ENCODE assay signal across 26 cellular contexts in genomic region chr13:83929147-83929546, GRCh38. TPM values are rescaled to one million over a fixed set of nuclear protein-coding genes. Genes with fewer than 3 reads are reported as not detected.
DNase-seq lines count a peak whose midpoint lies in the region; FAIRE-seq and TF ChIP-seq lines count a peak whose summit lies in the region.
"Had no signal": no experiment of that assay in that cellular context is flagged by ENCODE, and none has a peak within 500 bp of the region (broad histone marks: within the 10 kb centered on the region; RNA-seq: fewer than 3 reads in every experiment).

No MANE protein-coding gene starts in this region.

- no peak overlapping the region for H3K56ac ChIP-seq in H1 (replicated peaks; ENCODE audit: insufficient read length, low read depth, low read length)

- H2BK5ac ChIP-seq in H1 (ENCODE audit: low read depth, low read length) = no peak overlapping the region

- no peak overlapping the region for H3K18ac ChIP-seq in H1 (ENCODE audit: extremely low read depth, low read length)

- H4K20me1 ChIP-seq in mammary epithelial cell (ENCODE audit: insufficient read depth, low read length) (no peaks in the 10 kb centered on the region), H1 (replicated peaks in 1 of 2; ENCODE audit: control insufficient read depth in 1 of 2, insufficient read depth in 2 of 2, low read length in 2 of 2) (no peaks in the 10 kb centered on the region)

- no peak for TF ChIP-seq CTCF in mammary epithelial cell (conservative IDR thresholded peaks at IDR 0.05 in 1 of 2, IDR thresholded peaks at IDR 0.05 in 1 of 2; ENCODE audit: extremely low read depth in 1 of 2, insufficient read depth in 1 of 2, low read depth in 1 of 2, low read length in 2 of 2)
- TF ChIP-seq CTCF in MCF 10A (IDR thresholded peaks at IDR 0.05; ENCODE audit: unreplicated experiment) = no peak
- no peak for TF ChIP-seq CTCF in H1 (IDR thresholded peaks at IDR 0.05; ENCODE audit: control extremely low read depth in 1 of 3, insufficient read depth in 1 of 3, low read depth in 1 of 3, low read length in 3 of 3)

- dilution Hi-C loops in mammary epithelial cell (cut with HindIII; ENCODE audit: low sequenced_read_pairs) = no loop called here

- H3K4me1 ChIP-seq in mammary epithelial cell (ENCODE audit: insufficient read depth, low read length) (no peaks in the 10 kb centered on the region), H1 (replicated peaks in 1 of 4; ENCODE audit: control insufficient read depth in 3 of 4, insufficient read depth in 4 of 4, low read length in 3 of 4) (no peaks in the 10 kb centered on the region)
- H3K4me1 ChIP-seq: BE2C had no signal

- H3K9me3 Mint-ChIP-seq in MCF 10A (ENCODE audit: unreplicated experiment) = peaks cover 5% of the 10 kb centered on the region

- no peaks in the 10 kb centered on the region for H3K27me3 Mint-ChIP-seq in MCF 10A (ENCODE audit: insufficient read depth, unreplicated experiment)
- H3K27me3 Mint-ChIP-seq: CD4-positive, alpha-beta memory T cell had no signal

- H3K4me1 Mint-ChIP-seq in MCF 10A (ENCODE audit: insufficient read depth, unreplicated experiment) = no peaks in the 10 kb centered on the region
- H3K4me1 Mint-ChIP-seq: CD4-positive, alpha-beta memory T cell had no signal

- no peak overlapping the region for H2BK20ac ChIP-seq in H1 (ENCODE audit: low read length)

- H3K27ac ChIP-seq in mammary epithelial cell (ENCODE audit: insufficient read depth, low read depth, low read length) (no peak overlapping the region), H1 (ENCODE audit: low read depth, low read length) (no peak overlapping the region)

- no peaks in the 10 kb centered on the region for H3K27me3 ChIP-seq in mammary epithelial cell (ENCODE audit: insufficient read depth, low read length)
- H3K27me3 ChIP-seq in H1 (replicated peaks in 1 of 4; ENCODE audit: control insufficient read depth in 3 of 4, extremely low read depth in 1 of 4, insufficient read depth in 3 of 4, low read length in 3 of 4) = no peaks in the 10 kb centered on the region
- H3K27me3 ChIP-seq: BE2C, MG63 had no signal

- H3K4me3 ChIP-seq in mammary epithelial cell (replicated peaks in 1 of 3; ENCODE audit: insufficient read depth in 1 of 3, low read depth in 2 of 3, low read length in 3 of 3) (no peak overlapping the region), H1 (ENCODE audit: extremely low read depth in 1 of 4, insufficient read depth in 2 of 4, low read depth in 3 of 4, low read length in 4 of 4) (no peak overlapping the region)
- H3K4me3 ChIP-seq: MG63 had no signal

- peak overlapping the region; percentile 15 for H2BK120ac ChIP-seq in H1 (replicated peaks; ENCODE audit: low read depth, low read length)

- FAIRE-seq in H1 (lab: Jason Lieb, UNC) = no peak
- FAIRE-seq: A204.1, RCC 7860 had no signal

- in situ Hi-C loops in mammary epithelial cell (cut with MboI; ENCODE audit: low sequenced_read_pairs in 2 of 2) = no loop called here

- H3K4ac ChIP-seq in H1 (replicated peaks; ENCODE audit: insufficient read length, low read depth, low read length) = no peak overlapping the region

- no peak overlapping the region for H3K4me3 Mint-ChIP-seq in MCF 10A (ENCODE audit: unreplicated experiment)
- H3K4me3 Mint-ChIP-seq: CD4-positive, alpha-beta memory T cell had no signal

- H3K4me2 ChIP-seq in mammary epithelial cell (ENCODE audit: insufficient read depth, low read depth, low read length) (peak overlapping the region; percentile 20), H1 (ENCODE audit: insufficient read depth in 1 of 2, low read depth in 2 of 2, low read length in 2 of 2) (no peak overlapping the region)

- H3K9ac ChIP-seq in mammary epithelial cell (ENCODE audit: insufficient read depth, low read length) (no peak overlapping the region), H1 (replicated peaks in 1 of 4; ENCODE audit: extremely low read depth in 1 of 4, low read depth in 3 of 4, low read length in 3 of 4) (no peak overlapping the region)

- TF ChIP-seq RAD21 in H1 (IDR thresholded peaks at IDR 0.05 in 1 of 2, conservative IDR thresholded peaks at IDR 0.05 in 1 of 2; ENCODE audit: low read depth in 2 of 2, low read length in 2 of 2) = no peak

- POLR2A ChIA-PET in MCF 10A (lab: Yijun Ruan, JAX) (no interaction called here), H1 (lab: Charles Lee; ENCODE audit: partially characterized antibody) (no interaction called here)

- no peak for TF ChIP-seq EP300 in H1 (IDR thresholded peaks at IDR 0.05; ENCODE audit: borderline replicate concordance in 1 of 2, low read depth in 2 of 2, low read length in 2 of 2)

- H3K14ac ChIP-seq in H1 (ENCODE audit: insufficient read length) = no peak overlapping the region

- H3K36me3 ChIP-seq in mammary epithelial cell (ENCODE audit: insufficient read depth, low read length) (no peaks in the 10 kb centered on the region), H1 (ENCODE audit: control insufficient read depth in 2 of 4, insufficient read depth in 4 of 4, low read length in 3 of 4) (no peaks in the 10 kb centered on the region)
- H3K36me3 ChIP-seq: BE2C, MG63 had no signal

- H3K36me3 Mint-ChIP-seq in MCF 10A (ENCODE audit: insufficient read depth, unreplicated experiment) = no peaks in the 10 kb centered on the region
- H3K36me3 Mint-ChIP-seq: CD4-positive, alpha-beta memory T cell had no signal

- no peak overlapping the region for H4K91ac ChIP-seq in H1 (replicated peaks; ENCODE audit: insufficient read length, low read length)

- H3K23ac ChIP-seq in H1 (ENCODE audit: insufficient read length) = no peak overlapping the region

- no peak overlapping the region for H2BK15ac ChIP-seq in H1 (ENCODE audit: low read length)

- no peak for TF ChIP-seq POLR2A in H1 (IDR thresholded peaks at IDR 0.05; ENCODE audit: control extremely low read depth in 1 of 2, low read depth in 2 of 2, low read length in 2 of 2)

- H3K9me3 ChIP-seq in mammary epithelial cell (replicated peaks; ENCODE audit: insufficient read depth, low read length) = no peaks in the 10 kb centered on the region
- no peaks in the 10 kb centered on the region for H3K9me3 ChIP-seq in H1 (ENCODE audit: insufficient read depth in 2 of 2, low read depth in 1 of 2, low read length in 1 of 2)
- H3K9me3 ChIP-seq: BE2C, Caco-2, MG63 had no signal

- H2AFZ ChIP-seq in mammary epithelial cell (ENCODE audit: low read depth, low read length) (peak overlapping the region; percentile 47), H1 (ENCODE audit: low read length) (peak overlapping the region; percentile 66; the same call in 1 of the 2 replicates)

- no peaks in the 10 kb centered on the region for H3K79me1 ChIP-seq in H1 (ENCODE audit: low read depth, low read length)

- H4K5ac ChIP-seq in H1 (ENCODE audit: insufficient read length, low read depth, low read length) = no peak overlapping the region

- intact Hi-C loops in mammary epithelial cell (cut with micrococcal nuclease) = no loop called here
- intact Hi-C loops in MCF 10A (cut with micrococcal nuclease) = no loop called here

- H3K79me2 ChIP-seq in mammary epithelial cell (ENCODE audit: insufficient read depth, low read length) (no peaks in the 10 kb centered on the region), H1 (ENCODE audit: control insufficient read depth in 1 of 2, insufficient read depth in 2 of 2, low read length in 2 of 2) (no peaks in the 10 kb centered on the region)

- CTCF ChIA-PET in mammary epithelial cell (lab: Charles Lee; ENCODE audit: low non-redundant PET) (no interaction called here), MCF 10A (lab: Yijun Ruan, JAX) (no interaction called here), H1 (lab: Charles Lee; ENCODE audit: partially characterized antibody) (no interaction called here)

- DNase-seq in mammary epithelial cell (no peak), MCF 10A (ENCODE audit: unreplicated experiment) (no peak), NCI-H524 treated with DMSO at 0.1 percent for 48 hours (lab: John Stamatoyannopoulos, UW) (peak; percentile 54), H1 (ENCODE audit: low read depth in 1 of 2, low spot score in 2 of 2) (no peak), GDM1 (lab: John Stamatoyannopoulos, UW) (no peak), A172 (ENCODE audit: low spot score) (no peak), NCI-H1694 (lab: John Stamatoyannopoulos, UW) (no peak)
- no peak for DNase-seq in activated CD4-positive, alpha-beta T cell treated with anti-CD3 and anti-CD28 coated beads for 1 hour
- DNase-seq: BE2C; Caco-2; CD4-positive, alpha-beta memory T cell; EL; H7; Kasumi-1; MG63; NCI-H1048; NCI-H1417 treated with DMSO at 0.1 percent for 48 hours; NCI-H187 treated with DMSO at 0.1 percent for 48 hours; NCI-H2107; NCI-H2227 treated with DMSO at 0.1 percent for 48 hours; NCI-H510A; NCI-H774; SW 1271 had no signal

- BruUV-seq in mammary epithelial cell (replicated peaks; lab: Mats Ljungman, UMichigan) = no TSS peak
- no TSS peak for BruUV-seq in MCF 10A (replicated peaks; lab: Mats Ljungman, UMichigan)

- H2AK5ac ChIP-seq in H1 (ENCODE audit: low read depth, low read length) = no peak overlapping the region

- no peak overlapping the region for H2BK12ac ChIP-seq in H1 (ENCODE audit: low read depth, low read length)

- no peak overlapping the region for H4K8ac ChIP-seq in H1 (ENCODE audit: extremely low read depth, insufficient read depth, low read length)

- no peak overlapping the region for H3K27ac Mint-ChIP-seq in MCF 10A (ENCODE audit: low read depth, unreplicated experiment)
- H3K27ac Mint-ChIP-seq: CD4-positive, alpha-beta memory T cell had no signal

- no peaks in the 10 kb centered on the region for H3K23me2 ChIP-seq in H1 (ENCODE audit: low read depth, low read length)

- WGBS in mammary epithelial cell (ENCODE audit: low coverage, missing lambda C conversion rate) = 7% methylated on average over 4 of the region's 4 CpGs
- WGBS in H1 (ENCODE audit: extremely low coverage in 1 of 2, insufficient coverage in 1 of 2, insufficient read length in 1 of 2, insufficient replicate concordance in 2 of 2, low coverage in 1 of 2, low lambda C conversion rate in 2 of 2, missing lambda C conversion rate in 1 of 2), 2 experiments = 87% methylated on average over 4 of the region's 4 CpGs; no CpG with 5 or more reads in 1 of the 2 experiments

TF ChIP-seq in H1, 55 proteins besides CTCF, POLR2A, EP300 and RAD21 (continues in another document):
- no peak for TF ChIP-seq SIX5 (IDR thresholded peaks at IDR 0.05; ENCODE audit: low read depth, low read length)
- no peak for TF ChIP-seq BCL11A (IDR thresholded peaks at IDR 0.05; ENCODE audit: low read depth in 2 of 2, low read length in 2 of 2)

RNA-seq across cellular contexts. Expression of gene SLITRK1, which starts 46.9 kb away (rescaled TPM):
- total RNA-seq in mammary epithelial cell (not detected), MCF 10A (2022) (not detected in 2 replicates)
- polyA plus RNA-seq in mammary epithelial cell (not detected), H1 (2011; rRNA removed) (3.1 and 4.2 TPM in 2 replicates)
- not detected for polyA minus RNA-seq in mammary epithelial cell
- total RNA-seq in H1 (2021; fragmentation: NEBNext Ultra II Directional; extraction: Animal tissue kit (Norgen Biotek cat#: 25700)) = 3.4 TPM in 2 replicates
- polyA plus RNA-seq in H1 (2011; cell fraction: cytosol; rRNA removed) = 3.0 TPM
- polyA plus RNA-seq in H1 (2011; cell fraction: nucleus; rRNA removed) = 4.6 TPM
- polyA plus RNA-seq in H1 (2012, experiment 1 of 2) = 3.3 to 5.9 TPM (median 4.4 TPM) in 4 replicates
- 1.1 TPM for polyA plus RNA-seq in H1 (2012, experiment 2 of 2)
- 4.4 TPM for polyA plus RNA-seq in H1 (2013, experiment 1 of 2)
- 3.6 TPM for polyA plus RNA-seq in H1 (2013, experiment 2 of 2)
- 11.9 and 14.2 TPM in 2 replicates for polyA minus RNA-seq in H1 (2011; rRNA and poly(A)+ RNA removed)
- 3.8 TPM for polyA minus RNA-seq in H1 (2011; cell fraction: cytosol; rRNA and poly(A)+ RNA removed)
- 15.0 TPM for polyA minus RNA-seq in H1 (2011; cell fraction: nucleus; rRNA and poly(A)+ RNA removed)
- total RNA-seq in A172 (2014; rRNA removed; shearing (Covaris generic)) = 0.72 and 0.89 TPM in 2 replicates
- total RNA-seq: Caco-2; CD4-positive, alpha-beta memory T cell; OCI-LY7 had no signal
- polyA plus RNA-seq: CD4-positive, alpha-beta memory T cell had no signal
